Comparison of ENCODE assay signal across 8 cellular contexts in genomic region chr16:22898874-22899348, GRCh38.
A peak's percentile ranks its signal among the peaks of the same experiment; 100 is the strongest.
DNase-seq lines count a peak whose midpoint lies in the region; ATAC-seq and TF ChIP-seq lines count a peak whose summit lies in the region.

No MANE protein-coding gene starts in this region.

- DNase-seq in DMS114 treated with DMSO at 0.1 percent for 48 hours (lab: John Stamatoyannopoulos, UW; ENCODE audit: unreplicated experiment): peak; percentile 4
- DNase-seq in RKO (ENCODE audit: low spot score): peak; percentile 60
- peak; percentile 21 for DNase-seq in amniotic epithelial cell (ENCODE audit: low read depth)
- peak; percentile 77 for DNase-seq in left ventricle myocardium superior
- DNase-seq in retina: peak; percentile 83

- intact Hi-C loops in left ventricle myocardium superior (cut with micrococcal nuclease): no loop called here

- peak; percentile 82 for TF ChIP-seq RAD21 in Ishikawa (IDR thresholded peaks at IDR 0.05; ENCODE audit: low read depth)

- no peak for TF ChIP-seq EP300 in Ishikawa (IDR thresholded peaks at IDR 0.05; ENCODE audit: borderline replicate concordance)

- ATAC-seq in left ventricle myocardium superior (peak; percentile 85), GM21786 (IDR thresholded peaks at IDR 0.05; ENCODE audit: unreplicated experiment) (no peak), HG02981 (IDR thresholded peaks at IDR 0.05; ENCODE audit: unreplicated experiment) (no peak)

TF ChIP-seq in Ishikawa, 13 proteins besides CTCF, POLR2A, EP300 and RAD21:
- TF ChIP-seq REST (IDR thresholded peaks at IDR 0.05; ENCODE audit: low read depth) (no peak), NFIC (IDR thresholded peaks at IDR 0.05) (no peak), EGR1 (IDR thresholded peaks at IDR 0.05) (no peak), CEBPB (IDR thresholded peaks at IDR 0.05) (no peak)

Comparison
In these comparisons a context has a peak if more than half of its experiments do, and no peak if none do; other contexts are left out.
1. DNase-seq: peak in every context shown above with its lines; median percentile 83 in retina; 77 in left ventricle myocardium superior; 60 in RKO; 21 in amniotic epithelial cell; 4 in DMS114 treated with DMSO at 0.1 percent for 48 hours.